ENCODE assay signal across 8 cellular contexts in the genomic region with DNA sequence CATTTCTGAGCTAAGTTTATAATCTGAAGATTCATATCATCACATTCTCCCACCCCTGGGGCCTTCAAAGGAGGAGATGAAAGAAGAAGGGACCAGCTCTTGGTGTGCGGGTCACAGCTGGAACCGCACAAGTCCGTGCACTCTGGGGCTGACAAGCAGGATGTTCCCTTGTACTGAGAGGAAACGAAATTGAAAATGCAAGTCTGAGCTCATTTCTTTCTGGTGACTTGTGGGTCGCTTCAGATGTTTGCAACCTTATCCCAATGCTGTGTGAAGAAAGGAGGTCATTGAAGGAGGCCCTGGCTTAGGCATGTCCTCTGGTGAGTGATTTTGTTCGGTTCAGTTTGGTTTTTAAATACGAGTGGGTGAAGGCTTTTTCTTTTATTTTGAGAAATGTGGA. TPM values are rescaled to one million over a fixed set of nuclear protein-coding genes. Genes with fewer than 3 reads are reported as not detected.
DNase-seq lines count a peak whose midpoint lies in the region; ATAC-seq and TF ChIP-seq lines count a peak whose summit lies in the region.

No MANE protein-coding gene starts in this region.

- H3K4me3 Mint-ChIP-seq in stimulated activated memory B cell treated with anti-CD40 and anti-IgM and Interleukin-4, amounts not matched to agents 10 μg/mL and 1 μg/mL and 100 μg/mL, for 72 hours: peak overlapping the region; percentile 50

- no peaks in the 10 kb centered on the region for H3K27me3 Mint-ChIP-seq in stimulated activated memory B cell treated with anti-CD40 and anti-IgM and Interleukin-4, amounts not matched to agents 10 μg/mL and 1 μg/mL and 100 μg/mL, for 72 hours

- H3K9me3 Mint-ChIP-seq in stimulated activated memory B cell treated with anti-CD40 and anti-IgM and Interleukin-4, amounts not matched to agents 10 μg/mL and 1 μg/mL and 100 μg/mL, for 72 hours: no peaks in the 10 kb centered on the region

- peaks cover 7% of the 10 kb centered on the region; the same call in 1 of the 2 replicates for H4K20me1 ChIP-seq in SU-DHL-6 (ENCODE audit: low read depth, low read length)

- peaks cover 6% of the 10 kb centered on the region; the same call in 1 of the 2 replicates for H3K36me3 ChIP-seq in SU-DHL-6 (ENCODE audit: low read length)

- ATAC-seq in GM18873 (IDR thresholded peaks at IDR 0.05; ENCODE audit: low FRiP score, unreplicated experiment) (peak; percentile 76), HG02870 (IDR thresholded peaks at IDR 0.05; ENCODE audit: unreplicated experiment) (peak; percentile 83)
- peak; percentile 83 for ATAC-seq in stimulated activated memory B cell treated with anti-CD40 and anti-IgM and Interleukin-4, amounts not matched to agents 10 μg/mL and 1 μg/mL and 100 μg/mL, for 72 hours

- peaks cover 100% of the 10 kb centered on the region for H3K79me2 ChIP-seq in SU-DHL-6 (ENCODE audit: insufficient read depth, low read length)

- H3K36me3 Mint-ChIP-seq in stimulated activated memory B cell treated with anti-CD40 and anti-IgM and Interleukin-4, amounts not matched to agents 10 μg/mL and 1 μg/mL and 100 μg/mL, for 72 hours: peaks cover 79% of the 10 kb centered on the region

- TF ChIP-seq CTCF in SU-DHL-6 (IDR thresholded peaks at IDR 0.05; ENCODE audit: insufficient read depth, low read length, poor library complexity, severe bottlenecking) (no peak), fibroblast of mammary gland (conservative IDR thresholded peaks at IDR 0.05; ENCODE audit: control insufficient read depth, insufficient read depth, low read depth, low read length) (no peak)

- H3K4me3 ChIP-seq in SU-DHL-6 (ENCODE audit: insufficient read depth, low read length, poor library complexity, severe bottlenecking) (peak overlapping the region; percentile 37), fibroblast of mammary gland (ENCODE audit: control insufficient read depth, low read depth, low read length) (no peak overlapping the region)

- H2AFZ ChIP-seq in SU-DHL-6 (ENCODE audit: low read depth, low read length, severe bottlenecking): no peak overlapping the region

- peak overlapping the region; percentile 63 for H3K27ac ChIP-seq in SU-DHL-6 (ENCODE audit: low read depth, low read length)

- H3K4me1 Mint-ChIP-seq in stimulated activated memory B cell treated with anti-CD40 and anti-IgM and Interleukin-4, amounts not matched to agents 10 μg/mL and 1 μg/mL and 100 μg/mL, for 72 hours: peaks cover 95% of the 10 kb centered on the region

- H3K9me3 ChIP-seq in SU-DHL-6 (ENCODE audit: insufficient read depth, low read length): no peaks in the 10 kb centered on the region

- H3K4me2 ChIP-seq in SU-DHL-6 (ENCODE audit: low read depth, low read length, poor library complexity, severe bottlenecking): peak overlapping the region; percentile 67

- peak overlapping the region; percentile 70 for H3K27ac Mint-ChIP-seq in stimulated activated memory B cell treated with anti-CD40 and anti-IgM and Interleukin-4, amounts not matched to agents 10 μg/mL and 1 μg/mL and 100 μg/mL, for 72 hours

- H3K9me2 ChIP-seq in SU-DHL-6 (replicated peaks; ENCODE audit: insufficient read depth, low read length): no peaks in the 10 kb centered on the region

- H3K27me3 ChIP-seq in SU-DHL-6 (ENCODE audit: low read length): no peaks in the 10 kb centered on the region

- H3K9ac ChIP-seq in SU-DHL-6 (ENCODE audit: low read length): peak overlapping the region; percentile 48

- H3F3A ChIP-seq in SU-DHL-6 (ENCODE audit: insufficient read depth): peaks cover 35% of the 10 kb centered on the region

- DNase-seq in fibroblast of mammary gland (ENCODE audit: low read depth) (peak; percentile 44), mesenteric fat pad (ENCODE audit: low spot score) (no peak), GM19240 (ENCODE audit: insufficient read length, low spot score) (no peak), NCI-H226 (no peak)

RNA-seq across cellular contexts. Expression of a gene that starts 59.6 kb away (rescaled TPM):
- total RNA-seq in mesenteric fat pad: not detected
